In genomic region chr6:135497412-135498177, GRCh38 we compare ENCODE assay signal across 8 cellular contexts. TPM values are rescaled to one million over a fixed set of nuclear protein-coding genes. Genes with fewer than 3 reads are reported as not detected.
A peak's percentile ranks its signal among the peaks of the same experiment; 100 is the strongest.
DNase-seq lines count a peak whose midpoint lies in the region; ATAC-seq, FAIRE-seq and TF ChIP-seq lines count a peak whose summit lies in the region.

AHI1 (minus strand) TSS chr6:135497740; CDS start chr6:135492237, 5,503 bp downstream.

- H3K27ac ChIP-seq in pancreas: peak within 1 kb of the TSS; percentile 96 to 100 (median 98)
- H3K27ac ChIP-seq in thymus (ENCODE audit: low read depth): peak within 1 kb of the TSS; percentile 64

- peaks cover 20 to 26% of the 10 kb centered on the region in 2 donors for H3K36me3 Mint-ChIP-seq in activated naive CD4-positive, alpha-beta T cell treated with anti-CD3 and anti-CD28 coated beads, Interleukin-2, amount 50 U/mL, for 72 hours

- whole genome bisulfite sequencing in pancreas, 2 donors: 0% methylated on average over 83 to 85 of the region's 85 CpGs
- WGBS in thymus: under 1% methylated on average over 85 of the region's 85 CpGs

- H3K4me3 ChIP-seq in GM12864 (ENCODE audit: low read depth, low read length): peak within 1 kb of the TSS; percentile 94
- peak within 1 kb of the TSS; percentile 77 to 91 (median 82) for H3K4me3 ChIP-seq in pancreas
- H3K4me3 ChIP-seq in thymus (ENCODE audit: low read length): peak within 1 kb of the TSS; percentile 87

- H3K4me1 ChIP-seq in pancreas (peaks cover 0 to 17% (median 8%) of the 10 kb centered on the region in 3 donors), thymus (ENCODE audit: control insufficient read depth, insufficient read depth, low read length) (no peaks in the 10 kb centered on the region)

- no peak within 1 kb of the TSS for H3K27ac Mint-ChIP-seq in activated naive CD4-positive, alpha-beta T cell treated with anti-CD3 and anti-CD28 coated beads, Interleukin-2, amount 50 U/mL, for 72 hours

- no peaks in the 10 kb centered on the region for H3K9me3 Mint-ChIP-seq in activated naive CD4-positive, alpha-beta T cell treated with anti-CD3 and anti-CD28 coated beads, Interleukin-2, amount 50 U/mL, for 72 hours

- DNase-seq in GM12864 (ENCODE audit: low read depth): peak; percentile 83
- DNase-seq in NAMALWA (ENCODE audit: low spot score): peak; percentile 97
- DNase-seq in SKM-1 (lab: John Stamatoyannopoulos, UW; ENCODE audit: unreplicated experiment): peak; percentile 91
- DNase-seq in activated naive CD4-positive, alpha-beta T cell treated with anti-CD3 and anti-CD28 coated beads, Interleukin-2, amount 50 U/mL, for 72 hours (ENCODE audit: low spot score in 2 of 2): peak; percentile 89 to 97
- DNase-seq in Right ventricle myocardium inferior (ENCODE audit: missing footprints): peak; percentile 98
- DNase-seq in pancreas: peak; percentile 93 to 99 (median 96)

- H3K27me3 ChIP-seq in pancreas: no peaks in the 10 kb centered on the region
- no peaks in the 10 kb centered on the region for H3K27me3 ChIP-seq in thymus (ENCODE audit: control insufficient read depth, insufficient read depth)

- no peaks in the 10 kb centered on the region for H3K9me3 ChIP-seq in pancreas
- no peaks in the 10 kb centered on the region for H3K9me3 ChIP-seq in thymus (ENCODE audit: control insufficient read depth)

- ATAC-seq in HG02571 (IDR thresholded peaks at IDR 0.05; ENCODE audit: unreplicated experiment) (peak; percentile 94), Right ventricle myocardium inferior (peak; percentile 97), pancreas (peak; percentile 93 to 96 (median 96))
- peak; percentile 86 to 93 for ATAC-seq in activated naive CD4-positive, alpha-beta T cell treated with anti-CD3 and anti-CD28 coated beads, Interleukin-2, amount 50 U/mL, for 72 hours

- FAIRE-seq in pancreas (lab: Jason Lieb, UNC): no peak

- intact Hi-C loops in Right ventricle myocardium inferior (cut with DNase I): loop anchor here (2.0 kb wide), 1 partner anchor 793 kb away; no protein-coding TSS in a partner anchor
- intact Hi-C loops in pancreas (cut with DNase I): no loop called here

- TF ChIP-seq CTCF in GM12864 (IDR thresholded peaks at IDR 0.05; ENCODE audit: low read depth, low read length, missing control alignments): no peak
- peak in 1 of 4 donors; percentile 25 for TF ChIP-seq CTCF in pancreas (IDR thresholded peaks at IDR 0.05)

- no peaks in the 10 kb centered on the region for H3K36me3 ChIP-seq in pancreas
- H3K36me3 ChIP-seq in thymus (ENCODE audit: control insufficient read depth, insufficient read depth): no peaks in the 10 kb centered on the region

RNA-seq across cellular contexts. Expression of gene AHI1, which starts in this region (rescaled TPM):
- total RNA-seq in activated naive CD4-positive, alpha-beta T cell treated with anti-CD3 and anti-CD28 coated beads, Interleukin-2, amount 50 U/mL, for 72 hours: 10 to 100 TPM; 34.6 to 38.5 TPM
- 9.2 TPM for total RNA-seq in Right ventricle myocardium inferior
- total RNA-seq in pancreas: 10 to 100 TPM; 10.6 to 21.3 (median 16.5) TPM
- 10 to 100 TPM; 12.5 to 24.8 TPM for polyA plus RNA-seq in pancreas
- 21.0 TPM for polyA plus RNA-seq in thymus

Comparison
In these comparisons a context has a peak if more than half of its experiments do, and no peak if none do; other contexts are left out.
1. Peak in every context shown above with its lines: DNase-seq, ATAC-seq, H3K4me3 ChIP-seq and H3K27ac ChIP-seq.